In genomic region chr2:203018181-203018580, GRCh38 we compare ENCODE assay signal across 8 cellular contexts. TPM values are rescaled to one million over a fixed set of nuclear protein-coding genes. Genes with fewer than 3 reads are reported as not detected.
DNase-seq lines count a peak whose midpoint lies in the region; ATAC-seq and TF ChIP-seq lines count a peak whose summit lies in the region.

No MANE protein-coding gene starts in this region.

- H3K79me2 ChIP-seq in DOHH2 (ENCODE audit: control insufficient read depth, low read length): no peaks in the 10 kb centered on the region

- H3K4me1 Mint-ChIP-seq in osteocyte (ENCODE audit: unreplicated experiment): peaks cover 66% of the 10 kb centered on the region

- H3K4me2 ChIP-seq in DOHH2 (ENCODE audit: low read length): peak overlapping the region; percentile 34

- H3K27me3 ChIP-seq in DOHH2 (ENCODE audit: control insufficient read depth, low read length): no peaks in the 10 kb centered on the region
- H3K27me3 ChIP-seq in Panc1 (ENCODE audit: control insufficient read depth, insufficient read depth, low read length): no peaks in the 10 kb centered on the region
- no peaks in the 10 kb centered on the region for H3K27me3 ChIP-seq in esophagus muscularis mucosa

- TF ChIP-seq POLR2A in esophagus muscularis mucosa (IDR thresholded peaks at IDR 0.05; ENCODE audit: low read depth): no peak

- H3K36me3 ChIP-seq in DOHH2 (ENCODE audit: control insufficient read depth, low read length) (no peaks in the 10 kb centered on the region), Panc1 (ENCODE audit: control insufficient read depth, insufficient read depth, low read length) (peaks cover 2% of the 10 kb centered on the region; the same call in 1 of the 2 replicates), esophagus muscularis mucosa (no peaks in the 10 kb centered on the region)

- in situ Hi-C loops in Panc1 (cut with HindIII; ENCODE audit: low pct_unique_long_range_greater_than_20kb, low sequenced_read_pairs): no loop called here

- no peaks in the 10 kb centered on the region for H3K27me3 Mint-ChIP-seq in osteocyte (ENCODE audit: unreplicated experiment)

- no peak for TF ChIP-seq EP300 in esophagus muscularis mucosa (IDR thresholded peaks at IDR 0.05)

- H3K27ac ChIP-seq in DOHH2 (ENCODE audit: low read depth, low read length) (no peak overlapping the region), Panc1 (ENCODE audit: low read length) (peak overlapping the region; percentile 72; the same call in 1 of the 2 replicates), esophagus muscularis mucosa (replicated peaks in 1 of 4) (peak overlapping the region in 2 of 4 donors; percentile 9 to 50)

- POLR2A ChIA-PET in Panc1 (lab: Charles Lee): no interaction called here

- peaks cover 39% of the 10 kb centered on the region for H3K4me1 ChIP-seq in DOHH2 (ENCODE audit: control insufficient read depth, low read length)
- H3K4me1 ChIP-seq in Panc1 (ENCODE audit: control insufficient read depth, insufficient read depth, low read length): peaks cover 26% of the 10 kb centered on the region
- H3K4me1 ChIP-seq in esophagus muscularis mucosa: peaks cover 11 to 84% (median 68%) of the 10 kb centered on the region in 4 donors

- intact Hi-C loops in Panc1 (cut with micrococcal nuclease; ENCODE audit: unreplicated experiment): no loop called here
- intact Hi-C loops in esophagus muscularis mucosa (cut with DNase I): no loop called here

- peaks cover 3% of the 10 kb centered on the region; the same call in 1 of the 2 replicates for H3F3A ChIP-seq in DOHH2 (ENCODE audit: control insufficient read depth, insufficient read depth)

- peak overlapping the region; percentile 47 for H3K27ac Mint-ChIP-seq in osteocyte (ENCODE audit: unreplicated experiment)

- no TSS peak for BruUV-seq in Panc1 (replicated peaks; lab: Mats Ljungman, UMichigan)

- H3K9me3 ChIP-seq in DOHH2 (ENCODE audit: control insufficient read depth, insufficient read depth, low read length): no peaks in the 10 kb centered on the region
- no peaks in the 10 kb centered on the region for H3K9me3 ChIP-seq in Panc1 (ENCODE audit: control insufficient read depth, insufficient read depth, low read depth, low read length)
- no peaks in the 10 kb centered on the region for H3K9me3 ChIP-seq in esophagus muscularis mucosa

- TF ChIP-seq CTCF in DOHH2 (IDR thresholded peaks at IDR 0.05; ENCODE audit: low read depth, low read length, poor library complexity, severe bottlenecking): no peak
- TF ChIP-seq CTCF in Panc1 (IDR thresholded peaks at IDR 0.05): no peak
- no peak for TF ChIP-seq CTCF in esophagus muscularis mucosa (IDR thresholded peaks at IDR 0.05)
- TF ChIP-seq CTCF in osteocyte (IDR thresholded peaks at IDR 0.05): no peak

- WGBS in esophagus muscularis mucosa: 11% methylated on average over 1 of the region's 1 CpG

- no peaks in the 10 kb centered on the region for H4K20me1 ChIP-seq in DOHH2 (ENCODE audit: control insufficient read depth, insufficient read depth, low read depth, low read length)

- H3K4me3 Mint-ChIP-seq in osteocyte (ENCODE audit: unreplicated experiment): peak overlapping the region; percentile 67

- CTCF ChIA-PET in Panc1 (lab: Charles Lee): interaction anchor here (0.7 kb wide), 1 partner anchor 427 kb away, joined by 3 read pairs; no protein-coding TSS in a partner anchor

- H3K4me3 ChIP-seq in DOHH2 (ENCODE audit: low read length) (no peak overlapping the region), Panc1 (ENCODE audit: low read depth in 2 of 2, low read length in 2 of 2) (peak overlapping the region; percentile 17 to 99; a peak in 3 of 4 replicates), esophagus muscularis mucosa (peak overlapping the region; percentile 78 to 91 (median 83))

- ATAC-seq in Panc1 (no peak), HG03175 (IDR thresholded peaks at IDR 0.05; ENCODE audit: unreplicated experiment) (no peak), HG03196 (IDR thresholded peaks at IDR 0.05; ENCODE audit: unreplicated experiment) (no peak)

- H3K36me3 Mint-ChIP-seq in osteocyte (ENCODE audit: unreplicated experiment): no peaks in the 10 kb centered on the region

- DNase-seq in Panc1 (ENCODE audit: low read depth, low spot score) (no peak), esophagus muscularis mucosa (ENCODE audit: extremely low spot score) (no peak), osteocyte (ENCODE audit: extremely low spot score, unreplicated experiment) (no peak), SW 1271 (lab: John Stamatoyannopoulos, UW) (no peak), DMS 273 treated with DMSO at 0.1 percent for 48 hours (lab: John Stamatoyannopoulos, UW) (no peak)

- no peaks in the 10 kb centered on the region for H3K9me3 Mint-ChIP-seq in osteocyte (ENCODE audit: unreplicated experiment)

- H3K9me2 ChIP-seq in DOHH2 (replicated peaks; ENCODE audit: control insufficient read depth, low read length): no peaks in the 10 kb centered on the region

RNA-seq across cellular contexts. Expression of gene NBEAL1, which starts 3.5 kb away (rescaled TPM):
- total RNA-seq in Panc1 (2021; ENCODE audit: unreplicated experiment) (26.1 TPM), esophagus muscularis mucosa (10 to 100 TPM; 20.5 to 24.1 (median 23.1) TPM), osteocyte (28.6 and 29.0 TPM in 2 replicates)
- 5.5 TPM for polyA plus RNA-seq in Panc1 (2012; ENCODE audit: insufficient read length)
